In genomic region chr15:64923546-64923945, GRCh38 we compare ENCODE assay signal across 27 cellular contexts.
"Had no signal": no experiment of that assay in that cellular context is flagged by ENCODE, and none has a peak within 500 bp of the region (broad histone marks: within the 10 kb centered on the region; RNA-seq: fewer than 3 reads in every experiment).

No MANE protein-coding gene starts in this region.

- H3K4me1 Mint-ChIP-seq: stimulated activated effector memory CD8-positive, alpha-beta T cell treated with anti-CD3 and anti-CD28 coated beads, Interleukin-12 subunit alpha, Interleukin-12 subunit beta, amount 100 ng/mL, for 72 hours; stimulated activated memory B cell treated with anti-CD40 and anti-IgM and Interleukin-4, amounts not matched to agents 10 μg/mL and 1 μg/mL and 100 μg/mL, for 72 hours had no signal

- DNase-seq: stimulated activated CD4-positive, alpha-beta T cell treated with anti-CD3 and anti-CD28 coated beads, Interleukin-2, amount 100 ng/mL, for 24 hours; stimulated activated CD4-positive, alpha-beta T cell treated with anti-CD3 and anti-CD28 coated beads, Interleukin-2, amount 100 ng/mL, for 48 hours; stimulated activated CD4-positive, alpha-beta T cell treated with anti-CD3 and anti-CD28 coated beads, Interleukin-4, amount 100 ng/mL, for 1 hour; stimulated activated CD4-positive, alpha-beta T cell treated with anti-CD3 and anti-CD28 coated beads, Interleukin-4, amount 100 ng/mL, for 24 hours; stimulated activated CD4-positive, alpha-beta T cell treated with anti-CD3 and anti-CD28 coated beads, Interleukin-4, amount 100 ng/mL, for 4 hours; stimulated activated CD8-positive, alpha-beta memory T cell treated with anti-CD3 and anti-CD28 coated beads, Interleukin-4, amount 100 ng/mL, for 48 hours; stimulated activated naive B cell treated with anti-CD40 and anti-IgM and Interleukin-4, amounts not matched to agents 10 μg/mL and 1 μg/mL and 100 μg/mL, for 72 hours; stimulated activated naive CD4-positive, alpha-beta T cell; stimulated activated naive CD4-positive, alpha-beta T cell treated with Interleukin-2 at 50 U/mL for 16 hours; stimulated activated naive CD8-positive, alpha-beta T cell treated with anti-CD3 and anti-CD28 coated beads, Interleukin-15, amount 100 ng/mL, for 72 hours; stimulated activated naive CD8-positive, alpha-beta T cell treated with anti-CD3 and anti-CD28 coated beads, Interleukin-15, Interleukin-2, amounts not matched to agents 100 U/mL and 50 U/mL, for 24 hours; stomach; substantia nigra; testis; thyroid gland; tibial artery; transverse colon; upper lobe of left lung; upper lobe of right lung had no signal

- H3K27me3 Mint-ChIP-seq: stimulated activated memory B cell treated with anti-CD40 and anti-IgM and Interleukin-4, amounts not matched to agents 10 μg/mL and 1 μg/mL and 100 μg/mL, for 72 hours; stimulated activated naive B cell treated with anti-CD40 and anti-IgM and Interleukin-4, amounts not matched to agents 10 μg/mL and 1 μg/mL and 100 μg/mL, for 72 hours; stimulated activated naive CD8-positive, alpha-beta T cell treated with anti-CD3 and anti-CD28 coated beads, Interleukin-15, amount 100 ng/mL, for 72 hours; stimulated activated naive CD8-positive, alpha-beta T cell treated with anti-CD3 and anti-CD28 coated beads, Interleukin-15, Interleukin-2, amounts not matched to agents 100 ng/mL and 50 ng/mL, for 24 hours; type B pancreatic cell had no signal

- H3K27me3 ChIP-seq: stomach, suprapubic skin, testis, thyroid gland, tibial artery, transverse colon, upper lobe of left lung, upper lobe of right lung, uterus, vagina had no signal

- ATAC-seq: stimulated activated effector memory CD8-positive, alpha-beta T cell treated with anti-CD3 and anti-CD28 coated beads, Interleukin-12 subunit alpha, Interleukin-12 subunit beta, amount 100 ng/mL, for 72 hours; stimulated activated memory B cell treated with anti-CD40 and anti-IgM and Interleukin-4, amounts not matched to agents 10 μg/mL and 1 μg/mL and 100 μg/mL, for 72 hours; stimulated activated naive B cell treated with anti-CD40 and anti-IgM and Interleukin-4, amounts not matched to agents 10 μg/mL and 1 μg/mL and 100 μg/mL, for 72 hours; stimulated activated naive CD8-positive, alpha-beta T cell treated with anti-CD3 and anti-CD28 coated beads, Interleukin-15, amount 100 ng/mL, for 72 hours; stimulated activated naive CD8-positive, alpha-beta T cell treated with anti-CD3 and anti-CD28 coated beads, Interleukin-15, Interleukin-2, amounts not matched to agents 100 U/mL and 50 U/mL, for 24 hours; upper lobe of right lung had no signal

- H3K36me3 Mint-ChIP-seq: stimulated activated memory B cell treated with anti-CD40 and anti-IgM and Interleukin-4, amounts not matched to agents 10 μg/mL and 1 μg/mL and 100 μg/mL, for 72 hours; stimulated activated naive B cell treated with anti-CD40 and anti-IgM and Interleukin-4, amounts not matched to agents 10 μg/mL and 1 μg/mL and 100 μg/mL, for 72 hours; type B pancreatic cell had no signal

- H3K4me1 ChIP-seq: stomach, suprapubic skin, transverse colon, upper lobe of right lung, uterus, vagina had no signal

- H3K9me3 ChIP-seq: stomach, suprapubic skin, testis, thoracic aorta, thyroid gland, tibial artery, transverse colon, upper lobe of left lung, upper lobe of right lung, uterus, vagina had no signal

- H3K36me3 ChIP-seq: suprapubic skin, thoracic aorta, thyroid gland, transverse colon, upper lobe of left lung, upper lobe of right lung, uterus, vagina had no signal

- H3K9me3 Mint-ChIP-seq: stimulated activated effector memory CD8-positive, alpha-beta T cell treated with anti-CD3 and anti-CD28 coated beads, Interleukin-12 subunit alpha, Interleukin-12 subunit beta, amount 100 ng/mL, for 72 hours; stimulated activated memory B cell treated with anti-CD40 and anti-IgM and Interleukin-4, amounts not matched to agents 10 μg/mL and 1 μg/mL and 100 μg/mL, for 72 hours; stimulated activated naive B cell treated with anti-CD40 and anti-IgM and Interleukin-4, amounts not matched to agents 10 μg/mL and 1 μg/mL and 100 μg/mL, for 72 hours; stimulated activated naive CD8-positive, alpha-beta T cell treated with anti-CD3 and anti-CD28 coated beads, Interleukin-15, amount 100 ng/mL, for 72 hours; stimulated activated naive CD8-positive, alpha-beta T cell treated with anti-CD3 and anti-CD28 coated beads, Interleukin-15, Interleukin-2, amounts not matched to agents 100 ng/mL and 50 ng/mL, for 24 hours; type B pancreatic cell had no signal

- H3K4me3 Mint-ChIP-seq: stimulated activated effector memory CD8-positive, alpha-beta T cell treated with anti-CD3 and anti-CD28 coated beads, Interleukin-12 subunit alpha, Interleukin-12 subunit beta, amount 100 ng/mL, for 72 hours; stimulated activated memory B cell treated with anti-CD40 and anti-IgM and Interleukin-4, amounts not matched to agents 10 μg/mL and 1 μg/mL and 100 μg/mL, for 72 hours; stimulated activated naive B cell treated with anti-CD40 and anti-IgM and Interleukin-4, amounts not matched to agents 10 μg/mL and 1 μg/mL and 100 μg/mL, for 72 hours; stimulated activated naive CD8-positive, alpha-beta T cell treated with anti-CD3 and anti-CD28 coated beads, Interleukin-15, amount 100 ng/mL, for 72 hours; stimulated activated naive CD8-positive, alpha-beta T cell treated with anti-CD3 and anti-CD28 coated beads, Interleukin-15, Interleukin-2, amounts not matched to agents 100 ng/mL and 50 ng/mL, for 24 hours; type B pancreatic cell had no signal

- H3K27ac Mint-ChIP-seq: stimulated activated effector memory CD8-positive, alpha-beta T cell treated with anti-CD3 and anti-CD28 coated beads, Interleukin-12 subunit alpha, Interleukin-12 subunit beta, amount 100 ng/mL, for 72 hours; stimulated activated memory B cell treated with anti-CD40 and anti-IgM and Interleukin-4, amounts not matched to agents 10 μg/mL and 1 μg/mL and 100 μg/mL, for 72 hours; stimulated activated naive B cell treated with anti-CD40 and anti-IgM and Interleukin-4, amounts not matched to agents 10 μg/mL and 1 μg/mL and 100 μg/mL, for 72 hours; stimulated activated naive CD8-positive, alpha-beta T cell treated with anti-CD3 and anti-CD28 coated beads, Interleukin-15, amount 100 ng/mL, for 72 hours; stimulated activated naive CD8-positive, alpha-beta T cell treated with anti-CD3 and anti-CD28 coated beads, Interleukin-15, Interleukin-2, amounts not matched to agents 100 ng/mL and 50 ng/mL, for 24 hours; type B pancreatic cell had no signal

- H3K27ac ChIP-seq: stomach, suprapubic skin, thyroid gland, transverse colon, upper lobe of left lung, upper lobe of right lung, uterus, vagina had no signal

- H3K4me3 ChIP-seq: stomach, suprapubic skin, testis, thoracic aorta, thyroid gland, tibial artery, transverse colon, upper lobe of left lung, upper lobe of right lung, uterus, vagina had no signal
